20 cellular contexts compared by ENCODE assay signal in genomic region chr12:70190252-70191010, GRCh38. TPM values are rescaled to one million over a fixed set of nuclear protein-coding genes. Genes with fewer than 3 reads are reported as not detected.
DNase-seq lines count a peak whose midpoint lies in the region; ATAC-seq and TF ChIP-seq lines count a peak whose summit lies in the region.
"Had no signal": no experiment of that assay in that cellular context is flagged by ENCODE, and none has a peak within 500 bp of the region (broad histone marks: within the 10 kb centered on the region; RNA-seq: fewer than 3 reads in every experiment).

No MANE protein-coding gene starts in this region.

- no peak overlapping the region for H3K23ac ChIP-seq in IMR-90 (ENCODE audit: low read depth, low read length)

- no peak overlapping the region for H2BK20ac ChIP-seq in IMR-90 (ENCODE audit: low read depth, low read length)

- no peak overlapping the region for H3K9ac ChIP-seq in IMR-90 (ENCODE audit: low read depth, low read length)

- no peaks in the 10 kb centered on the region for H3K79me1 ChIP-seq in IMR-90 (ENCODE audit: low read depth in 1 of 2, low read length in 2 of 2)

- H3K27ac ChIP-seq in IMR-90 (ENCODE audit: insufficient read depth, low read length), result no peak overlapping the region
- H3K27ac ChIP-seq: dorsolateral prefrontal cortex had no signal

- no peak overlapping the region for H2BK5ac ChIP-seq in IMR-90 (ENCODE audit: low read depth, low read length, poor library complexity, severe bottlenecking)

- no peak overlapping the region for H3K14ac ChIP-seq in IMR-90 (replicated peaks; ENCODE audit: low read depth, low read length)

- H3K4me2 ChIP-seq in IMR-90 (ENCODE audit: low read depth, low read length), result no peak overlapping the region

- no peak overlapping the region for H3K27ac Mint-ChIP-seq in Calu3 (ENCODE audit: unreplicated experiment)
- H3K27ac Mint-ChIP-seq: activated naive CD4-positive, alpha-beta T cell treated with anti-CD3 and anti-CD28 coated beads, Interleukin-2, amount 10 ng/mL, durations not matched to agents 7 days and 5 days had no signal

- dilution Hi-C loops in IMR-90 (cut with HindIII; ENCODE audit: low sequenced_read_pairs, unreplicated experiment), result no loop called here

- H2AK9ac ChIP-seq in IMR-90 (replicated peaks; ENCODE audit: low read depth, low read length, poor library complexity), result no peak overlapping the region

- H3K4ac ChIP-seq in IMR-90 (ENCODE audit: low read depth, low read length), result no peak overlapping the region

- H3K4me1 ChIP-seq in IMR-90 (ENCODE audit: control insufficient read depth, insufficient read depth, low read length), result no peaks in the 10 kb centered on the region

- CTCF ChIA-PET in IMR-90 (lab: Yijun Ruan, JAX), result interaction anchor here (0.6 kb wide), 1 partner anchor 235 kb away, joined by 5 read pairs; no protein-coding TSS in a partner anchor
- CTCF ChIA-PET in Calu3 (lab: Charles Lee), result no interaction called here

- H2BK120ac ChIP-seq in IMR-90 (ENCODE audit: low read depth, low read length), result no peak overlapping the region

- H4K91ac ChIP-seq in IMR-90 (ENCODE audit: insufficient read depth, low read depth, low read length), result no peak overlapping the region

- H3K4me1 Mint-ChIP-seq in Calu3 (ENCODE audit: low read depth, unreplicated experiment), result peaks cover 28% of the 10 kb centered on the region
- H3K4me1 Mint-ChIP-seq: activated naive CD4-positive, alpha-beta T cell treated with anti-CD3 and anti-CD28 coated beads, Interleukin-2, amount 10 ng/mL, durations not matched to agents 7 days and 5 days had no signal

- peak; percentile 34 for DNase-seq in AG10803 (ENCODE audit: low read depth)
- peak; percentile 21 for DNase-seq in IMR-90
- DNase-seq in astrocyte of the cerebellum (ENCODE audit: low read depth), result peak; percentile 40
- DNase-seq in fibroblast of the aortic adventitia (ENCODE audit: low read depth), result peak; percentile 17
- no peak for DNase-seq in Calu3
- no peak for DNase-seq in NCI-H748 treated with DMSO at 0.1 percent for 48 hours (lab: John Stamatoyannopoulos, UW)
- DNase-seq: ACHN; activated CD4-positive, alpha-beta T cell treated with anti-CD3 and anti-CD28 coated beads, Interleukin-2, amount 50 U/mL, for 48 hours; activated naive CD4-positive, alpha-beta T cell treated with anti-CD3 and anti-CD28 coated beads, Interleukin-2, amount 10 ng/mL, durations not matched to agents 7 days and 5 days; activated T-cell treated with anti-CD3 and anti-CD28 coated beads, Interleukin-2, amount 50 U/mL, for 1 hour; DMS79 treated with DMSO at 0.1 percent for 48 hours; dorsolateral prefrontal cortex; left cardiac atrium; midbrain; NCI-H1092; NCI-H524 treated with DMSO at 0.1 percent for 48 hours; OCI-M1; stimulated activated naive CD4-positive, alpha-beta T cell treated with Interleukin-2 at 50 U/mL for 16 hours had no signal

- TF ChIP-seq POLR2A in IMR-90 (IDR thresholded peaks at IDR 0.05; ENCODE audit: low read depth, low read length), result no peak

- no peaks in the 10 kb centered on the region for H3K36me3 Mint-ChIP-seq in Calu3 (ENCODE audit: insufficient read depth, unreplicated experiment)
- H3K36me3 Mint-ChIP-seq: activated naive CD4-positive, alpha-beta T cell treated with anti-CD3 and anti-CD28 coated beads, Interleukin-2, amount 10 ng/mL, durations not matched to agents 7 days and 5 days had no signal

- ATAC-seq in IMR-90 (ENCODE audit: low read depth) (peak; percentile 87), HG02840 (IDR thresholded peaks at IDR 0.05; ENCODE audit: low FRiP score, unreplicated experiment) (no peak), HG02798 (IDR thresholded peaks at IDR 0.05; ENCODE audit: poor library complexity, unreplicated experiment) (no peak)
- ATAC-seq: left cardiac atrium had no signal

- TF ChIP-seq CTCF in AG10803 (conservative IDR thresholded peaks at IDR 0.05; ENCODE audit: low read length) (no peak), IMR-90 (conservative IDR thresholded peaks at IDR 0.05; ENCODE audit: low read depth, low read length) (no peak), astrocyte of the cerebellum (IDR thresholded peaks at IDR 0.05; ENCODE audit: low read depth, low read length, missing control alignments) (no peak), fibroblast of the aortic adventitia (IDR thresholded peaks at IDR 0.05; ENCODE audit: insufficient read depth, low read length) (no peak), Calu3 (IDR thresholded peaks at IDR 0.05; ENCODE audit: unreplicated experiment) (no peak)

- no CpG with 5 or more reads among the region's 1 CpG for WGBS in IMR-90 (ENCODE audit: extremely low coverage in 2 of 2, insufficient read length in 1 of 2), 2 experiments

- in situ Hi-C loops in IMR-90 (cut with MboI; ENCODE audit: low sequenced_read_pairs), result no loop called here
- in situ Hi-C loops in astrocyte of the cerebellum (cut with HindIII; ENCODE audit: low sequenced_read_pairs), result no loop called here

- no peak overlapping the region for H2BK15ac ChIP-seq in IMR-90 (ENCODE audit: low read depth, low read length)

- H3K27me3 Mint-ChIP-seq in Calu3 (ENCODE audit: unreplicated experiment), result no peaks in the 10 kb centered on the region
- H3K27me3 Mint-ChIP-seq: activated naive CD4-positive, alpha-beta T cell treated with anti-CD3 and anti-CD28 coated beads, Interleukin-2, amount 10 ng/mL, durations not matched to agents 7 days and 5 days had no signal

- no peaks in the 10 kb centered on the region for H3K36me3 ChIP-seq in IMR-90 (ENCODE audit: control insufficient read depth, insufficient read depth, low read length)

- no peak overlapping the region for H4K5ac ChIP-seq in IMR-90 (ENCODE audit: low read depth, low read length)

- no peaks in the 10 kb centered on the region for H3K27me3 ChIP-seq in IMR-90 (ENCODE audit: control insufficient read depth, insufficient read depth, low read length)
- H3K27me3 ChIP-seq: dorsolateral prefrontal cortex had no signal

- H4K8ac ChIP-seq in IMR-90 (ENCODE audit: low read depth in 2 of 2, low read length in 2 of 2), result no peak overlapping the region

- BruUV-seq in IMR-90 (replicated peaks; lab: Mats Ljungman, UMichigan) (no TSS peak), Calu3 (replicated peaks; lab: Mats Ljungman, UMichigan) (no TSS peak)

- TF ChIP-seq RAD21 in IMR-90 (IDR thresholded peaks at IDR 0.05; ENCODE audit: low read length), result no peak

- POLR2A ChIA-PET in IMR-90 (lab: Charles Lee; ENCODE audit: unreplicated experiment), result no interaction called here

- H4K20me1 ChIP-seq in IMR-90 (ENCODE audit: insufficient read depth, low read length), result no peaks in the 10 kb centered on the region

- no peaks in the 10 kb centered on the region for H3K9me3 ChIP-seq in IMR-90 (ENCODE audit: control insufficient read depth, insufficient read depth, low read length)

- peaks cover 3% of the 10 kb centered on the region for H3K9me3 Mint-ChIP-seq in Calu3 (ENCODE audit: low read depth, unreplicated experiment)
- H3K9me3 Mint-ChIP-seq: activated naive CD4-positive, alpha-beta T cell treated with anti-CD3 and anti-CD28 coated beads, Interleukin-2, amount 10 ng/mL, durations not matched to agents 7 days and 5 days had no signal

- no peak overlapping the region for H3K4me3 Mint-ChIP-seq in Calu3 (ENCODE audit: low read depth, unreplicated experiment)
- H3K4me3 Mint-ChIP-seq: activated naive CD4-positive, alpha-beta T cell treated with anti-CD3 and anti-CD28 coated beads, Interleukin-2, amount 10 ng/mL, durations not matched to agents 7 days and 5 days had no signal

- H2AK5ac ChIP-seq in IMR-90 (ENCODE audit: low read depth, low read length), result no peak overlapping the region

- H2AFZ ChIP-seq in IMR-90 (replicated peaks; ENCODE audit: low read length, poor library complexity), result no peak overlapping the region

- no peak overlapping the region for H3K4me3 ChIP-seq in AG10803 (ENCODE audit: low read length)
- no peak overlapping the region for H3K4me3 ChIP-seq in IMR-90 (ENCODE audit: insufficient read depth, low read depth, low read length)
- H3K4me3 ChIP-seq in astrocyte of the cerebellum (ENCODE audit: low read depth, low read length), result no peak overlapping the region
- H3K4me3 ChIP-seq in fibroblast of the aortic adventitia (ENCODE audit: low read depth, low read length), result no peak overlapping the region
- H3K4me3 ChIP-seq: dorsolateral prefrontal cortex had no signal

- H3K18ac ChIP-seq in IMR-90 (ENCODE audit: low read depth, low read length), result no peak overlapping the region; the same call in 1 of the 2 replicates

- intact Hi-C loops in IMR-90 (cut with micrococcal nuclease) (loop anchor here (10.0 kb wide), 1 partner anchor 384 kb away; no protein-coding TSS in a partner anchor), Calu3 (cut with micrococcal nuclease; ENCODE audit: unreplicated experiment) (no loop called here)

- no peak overlapping the region for H3K56ac ChIP-seq in IMR-90 (ENCODE audit: extremely low read depth, insufficient read depth, low read length)

- H3K9me1 ChIP-seq in IMR-90 (ENCODE audit: insufficient read depth, low read length), result no peaks in the 10 kb centered on the region

TF ChIP-seq in IMR-90, 13 proteins besides CTCF, POLR2A, EP300 and RAD21:
- no peak for TF ChIP-seq CHD1 (IDR thresholded peaks at IDR 0.05; ENCODE audit: low read depth, low read length)
- no peak for TF ChIP-seq BHLHE40 (IDR thresholded peaks at IDR 0.05; ENCODE audit: low read depth, low read length)
- TF ChIP-seq ELK1 (IDR thresholded peaks at IDR 0.05; ENCODE audit: borderline replicate concordance, low read depth, low read length), result no peak
- 0 out of 2 replicates have a peak, but pooled peaks have one; percentile 6 for TF ChIP-seq FOS (IDR thresholded peaks at IDR 0.05; ENCODE audit: low read depth, low read length)

RNA-seq across cellular contexts. Expression of gene CNOT2, which starts 52.8 kb away (rescaled TPM):
- total RNA-seq in IMR-90 (2012; rRNA removed) (159 and 186 TPM in 2 replicates), fibroblast of the aortic adventitia (ENCODE audit: low replicate concordance) (58.9 and 135 TPM in 2 replicates), Calu3 (2022) (117 and 126 TPM in 2 replicates)
- 60.8 and 63.4 TPM in 2 replicates for polyA plus RNA-seq in IMR-90 (2012; rRNA removed)
- 12.7 and 17.5 TPM in 2 replicates for polyA plus RNA-seq in IMR-90 (2012; cell fraction: cytosol; rRNA removed)
- polyA plus RNA-seq in IMR-90 (2012; cell fraction: nucleus; rRNA removed; ENCODE audit: low replicate concordance), result 9.8 and 96.8 TPM in 2 replicates

Comparison
In these comparisons a context has a peak if more than half of its experiments do, and no peak if none do; other contexts are left out.
1. DNase-seq: peak in AG10803 (single experiment), IMR-90 (single experiment), astrocyte of the cerebellum (single experiment) and fibroblast of the aortic adventitia (single experiment); none in Calu3 (single experiment) and NCI-H748 treated with DMSO at 0.1 percent for 48 hours (single experiment).